In genomic region chrX:9372866-9373265, GRCh38 we compare ENCODE assay signal across 28 cellular contexts.
DNase-seq lines count a peak whose midpoint lies in the region; ATAC-seq, FAIRE-seq and TF ChIP-seq lines count a peak whose summit lies in the region.
"Had no signal": no experiment of that assay in that cellular context is flagged by ENCODE, and none has a peak within 500 bp of the region (broad histone marks: within the 10 kb centered on the region; RNA-seq: fewer than 3 reads in every experiment).

No MANE protein-coding gene starts in this region.

- 0 out of 2 replicates have a peak overlapping the region, but pooled peaks have one; percentile 8 for H3K9ac ChIP-seq in HepG2 (ENCODE audit: insufficient read depth, low read depth, low read length)
- H3K9ac ChIP-seq: BLaER1 had no signal

- H3K9me3 ChIP-seq in HepG2 (ENCODE audit: low read length) (no peaks in the 10 kb centered on the region), right lobe of liver (no peaks in the 10 kb centered on the region), ascending aorta (no peaks in the 10 kb centered on the region)
- H3K9me3 ChIP-seq: BE2C had no signal

- peak overlapping the region; percentile 49 for H3K4me2 ChIP-seq in HepG2 (ENCODE audit: low read depth, low read length)
- H3K4me2 ChIP-seq: BLaER1 had no signal

- intact Hi-C loops in natural killer cell (cut with micrococcal nuclease), result no loop called here
- intact Hi-C loops in HepG2 (cut with micrococcal nuclease; ENCODE audit: unreplicated experiment), result no loop called here
- intact Hi-C loops in right lobe of liver (cut with DNase I), result no loop called here
- intact Hi-C loops in dorsolateral prefrontal cortex (cut with DNase I), result no loop called here
- intact Hi-C loops in ascending aorta (cut with DNase I), result no loop called here

- H3K27me3 Mint-ChIP-seq in natural killer cell treated with Interleukin-12 subunit alpha and Interleukin-12 subunit beta and Interleukin-15 and Interleukin-18, amount 100 ng/mL, for 72 hours, result no peaks in the 10 kb centered on the region
- H3K27me3 Mint-ChIP-seq in natural killer cell (ENCODE audit: low read depth in 2 of 2), result peaks cover 0 to 6% of the 10 kb centered on the region in 2 donors
- H3K27me3 Mint-ChIP-seq: CD4-positive, alpha-beta memory T cell; CD4-positive, CD25-positive, alpha-beta regulatory T cell had no signal

- 0 out of 6 replicates have a peak overlapping the region, but pooled peaks of 1 of the 3 experiments have one; percentile 16 for H3K4me3 ChIP-seq in HepG2 (replicated peaks in 1 of 3; ENCODE audit: insufficient read depth in 1 of 3, low read depth in 2 of 3, low read length in 3 of 3)
- H3K4me3 ChIP-seq in right lobe of liver, result no peak overlapping the region
- H3K4me3 ChIP-seq in dorsolateral prefrontal cortex, result no peak overlapping the region
- H3K4me3 ChIP-seq in ascending aorta, result no peak overlapping the region
- H3K4me3 ChIP-seq: BLaER1, GM12878 had no signal

- TF ChIP-seq EP300 in HepG2 (IDR thresholded peaks at IDR 0.05; ENCODE audit: low read depth in 2 of 2, low read length in 2 of 2) (no peak), HepG2 (CRISPR knock-in tag; IDR thresholded peaks at IDR 0.05; ENCODE audit: borderline replicate concordance) (no peak)

- H3K36me3 ChIP-seq in HepG2 (replicated peaks in 1 of 2; ENCODE audit: control insufficient read depth in 1 of 2, insufficient read depth in 2 of 2, low read length in 2 of 2), result no peaks in the 10 kb centered on the region
- no peaks in the 10 kb centered on the region for H3K36me3 ChIP-seq in right lobe of liver
- H3K36me3 ChIP-seq in ascending aorta, result no peaks in the 10 kb centered on the region
- H3K36me3 ChIP-seq: BE2C, BLaER1 had no signal

- H3K9me3 Mint-ChIP-seq in natural killer cell treated with Interleukin-12 subunit alpha and Interleukin-12 subunit beta and Interleukin-15 and Interleukin-18, amount 100 ng/mL, for 72 hours, result no peaks in the 10 kb centered on the region
- H3K9me3 Mint-ChIP-seq in natural killer cell, result no peaks in the 10 kb centered on the region

- no peak for TF ChIP-seq POLR2A in HepG2 (IDR thresholded peaks at IDR 0.05; ENCODE audit: insufficient read depth in 1 of 2, low read depth in 2 of 2, low read length in 2 of 2)
- no peak for TF ChIP-seq POLR2A in right lobe of liver (IDR thresholded peaks at IDR 0.05)

- H3K79me2 ChIP-seq in HepG2 (ENCODE audit: insufficient read depth, low read length), result no peaks in the 10 kb centered on the region

- peak overlapping the region; percentile 1 to 17 for H3K27ac Mint-ChIP-seq in natural killer cell treated with Interleukin-12 subunit alpha and Interleukin-12 subunit beta and Interleukin-15 and Interleukin-18, amount 100 ng/mL, for 72 hours
- no peak overlapping the region for H3K27ac Mint-ChIP-seq in natural killer cell
- H3K27ac Mint-ChIP-seq: CD14-positive monocyte; CD4-positive, CD25-positive, alpha-beta regulatory T cell had no signal

- BruUV-seq in HepG2 (replicated peaks; lab: Mats Ljungman, UMichigan), result no TSS peak

- H2AFZ ChIP-seq in HepG2 (ENCODE audit: low read length), result no peak overlapping the region

- CTCF ChIA-PET in HepG2 (lab: Yijun Ruan, JAX; ENCODE audit: low intra/inter-chr PET ratio, low total read pairs), result no interaction called here

- H3K4me3 Mint-ChIP-seq in natural killer cell treated with Interleukin-12 subunit alpha and Interleukin-12 subunit beta and Interleukin-15 and Interleukin-18, amount 100 ng/mL, for 72 hours, result no peak overlapping the region
- H3K4me3 Mint-ChIP-seq in natural killer cell, result no peak overlapping the region
- H3K4me3 Mint-ChIP-seq: CD14-positive monocyte; CD4-positive, alpha-beta memory T cell; CD4-positive, CD25-positive, alpha-beta regulatory T cell; CD8-positive, alpha-beta memory T cell had no signal

- no peak for ATAC-seq in natural killer cell treated with Interleukin-12 subunit alpha and Interleukin-12 subunit beta and Interleukin-15 and Interleukin-18, amount 100 ng/mL, for 72 hours
- ATAC-seq in natural killer cell (no peak), HepG2 (peak; percentile 63), right lobe of liver (peak in 3 of 4 donors; percentile 31 to 58 (median 54))
- ATAC-seq: GM12878 had no signal

- FAIRE-seq in HepG2 (lab: Jason Lieb, UNC), result no peak
- no peak for FAIRE-seq in urothelium cell line (lab: Jason Lieb, UNC)
- FAIRE-seq: A204.1, GM12878, GM12892, GM18507 had no signal

- no peaks in the 10 kb centered on the region for H3K36me3 Mint-ChIP-seq in natural killer cell treated with Interleukin-12 subunit alpha and Interleukin-12 subunit beta and Interleukin-15 and Interleukin-18, amount 100 ng/mL, for 72 hours
- H3K36me3 Mint-ChIP-seq in natural killer cell, result no peaks in the 10 kb centered on the region
- H3K36me3 Mint-ChIP-seq: CD14-positive monocyte; CD4-positive, alpha-beta memory T cell; CD4-positive, CD25-positive, alpha-beta regulatory T cell had no signal

- H3K4me1 ChIP-seq in HepG2 (ENCODE audit: insufficient read depth, low read length) (peaks cover 25% of the 10 kb centered on the region), right lobe of liver (peaks cover 0 to 11% (median 0%) of the 10 kb centered on the region in 4 donors), ascending aorta (no peaks in the 10 kb centered on the region)
- H3K4me1 ChIP-seq: BE2C had no signal

- DNase-seq in natural killer cell treated with Interleukin-12 subunit alpha and Interleukin-12 subunit beta and Interleukin-15 and Interleukin-18, amount 100 ng/mL, for 72 hours (ENCODE audit: low spot score), result no peak
- DNase-seq in natural killer cell, result no peak
- no peak for DNase-seq in HepG2 (ENCODE audit: low spot score)
- DNase-seq in right lobe of liver, result peak in 1 of 3 donors; percentile 50
- DNase-seq in dorsolateral prefrontal cortex, result no peak
- DNase-seq in urothelium cell line (ENCODE audit: low spot score), result no peak
- no peak for DNase-seq in ascending aorta (ENCODE audit: low spot score in 2 of 2)
- DNase-seq: 8988T; ACHN; BE2C; C1 segment of cervical spinal cord; CD4-positive, alpha-beta memory T cell; CD4-positive, CD25-positive, alpha-beta regulatory T cell; CD8-positive, alpha-beta memory T cell; COR-L47; DMS 273 treated with DMSO at 0.1 percent for 48 hours; DMS153; DMS53; DMS79; DND-41; EL; GDM1 had no signal

- in situ Hi-C loops in HepG2 (cut with HindIII; ENCODE audit: extremely low pct_ligation_motif_present, low pct_unique_long_range_greater_than_20kb), result no loop called here

- H3K4me1 Mint-ChIP-seq in natural killer cell treated with Interleukin-12 subunit alpha and Interleukin-12 subunit beta and Interleukin-15 and Interleukin-18, amount 100 ng/mL, for 72 hours (ENCODE audit: low read depth in 2 of 2), result peaks cover 32 to 34% of the 10 kb centered on the region in 2 donors
- H3K4me1 Mint-ChIP-seq in natural killer cell, result peaks cover 20 to 28% of the 10 kb centered on the region in 2 donors

- no peak for TF ChIP-seq RAD21 in HepG2 (CRISPR knock-in tag; IDR thresholded peaks at IDR 0.05)

- no peaks in the 10 kb centered on the region for H4K20me1 ChIP-seq in HepG2 (ENCODE audit: insufficient read depth, low read length)
- H4K20me1 ChIP-seq: BLaER1 had no signal

- H3K27me3 ChIP-seq in HepG2 (ENCODE audit: control insufficient read depth in 1 of 2, insufficient read depth in 2 of 2, low read length in 2 of 2) (no peaks in the 10 kb centered on the region), right lobe of liver (no peaks in the 10 kb centered on the region), dorsolateral prefrontal cortex (peaks cover 0 to 47% (median 4%) of the 10 kb centered on the region in 45 donors), ascending aorta (no peaks in the 10 kb centered on the region)
- H3K27me3 ChIP-seq: BE2C, BLaER1 had no signal

- POLR2A ChIA-PET in HepG2 (lab: Yijun Ruan, JAX), result no interaction called here

- WGBS in HepG2 (ENCODE audit: low lambda C conversion rate), result 3% methylated on average over 11 of the region's 11 CpGs
- 61% methylated on average over 11 of the region's 11 CpGs for WGBS in right lobe of liver (ENCODE audit: insufficient coverage, low coverage, low lambda C conversion rate, missing lambda C conversion rate)

- TF ChIP-seq CTCF in natural killer cell (IDR thresholded peaks at IDR 0.05) (no peak), HepG2 (CRISPR knock-in tag; IDR thresholded peaks at IDR 0.05) (no peak), right lobe of liver (IDR thresholded peaks at IDR 0.05) (no peak), dorsolateral prefrontal cortex (IDR thresholded peaks at IDR 0.05 in 54 of 56, conservative IDR thresholded peaks at IDR 0.05 in 2 of 56; ENCODE audit: low read depth in 1 of 56, partially characterized antibody in 56 of 56) (no peak), ascending aorta (IDR thresholded peaks at IDR 0.05) (no peak)

- H3K27ac ChIP-seq in HepG2 (ENCODE audit: extremely low read length, insufficient read depth, low read length) (no peak overlapping the region), right lobe of liver (no peak overlapping the region), dorsolateral prefrontal cortex (no peak overlapping the region), ascending aorta (no peak overlapping the region)
- H3K27ac ChIP-seq: BLaER1 had no signal

TF ChIP-seq in HepG2, 621 proteins besides CTCF, POLR2A, EP300 and RAD21:
- TF ChIP-seq PAXIP1 (CRISPR knock-in tag; conservative IDR thresholded peaks at IDR 0.05) (0 out of 2 replicates have a peak, but pooled peaks have one; percentile 17), ZNF549 (CRISPR knock-in tag; IDR thresholded peaks at IDR 0.05) (no peak)

Comparison
In these comparisons a context has a peak if more than half of its experiments do, and no peak if none do; other contexts are left out.
1. H3K27ac Mint-ChIP-seq: peak in natural killer cell treated with Interleukin-12 subunit alpha and Interleukin-12 subunit beta and Interleukin-15 and Interleukin-18, amount 100 ng/mL, for 72 hours (2 of 2); none in natural killer cell (0 of 2).
2. ATAC-seq: peak in HepG2 (single experiment) and right lobe of liver (3 of 4); none in natural killer cell treated with Interleukin-12 subunit alpha and Interleukin-12 subunit beta and Interleukin-15 and Interleukin-18, amount 100 ng/mL, for 72 hours (0 of 2) and natural killer cell (0 of 3).